Comparison of ENCODE assay signal across 20 cellular contexts in genomic region chr4:184369871-184370270, GRCh38.
A peak's percentile ranks its signal among the peaks of the same experiment; 100 is the strongest.
DNase-seq lines count a peak whose midpoint lies in the region; ATAC-seq, FAIRE-seq and TF ChIP-seq lines count a peak whose summit lies in the region.
"Had no signal": no experiment of that assay in that cellular context is flagged by ENCODE, and none has a peak within 500 bp of the region (broad histone marks: within the 10 kb centered on the region; RNA-seq: fewer than 3 reads in every experiment).

No MANE protein-coding gene starts in this region.

- no peaks in the 10 kb centered on the region for H4K20me1 ChIP-seq in HepG2 (ENCODE audit: insufficient read depth, low read length)

- no peak for TF ChIP-seq RAD21 in HepG2 (CRISPR knock-in tag; IDR thresholded peaks at IDR 0.05)

- WGBS in right lobe of liver (ENCODE audit: insufficient coverage, low coverage, low lambda C conversion rate, missing lambda C conversion rate), result 64% methylated on average over 3 of the region's 3 CpGs
- WGBS in HepG2 (ENCODE audit: low lambda C conversion rate), result 91% methylated on average over 3 of the region's 3 CpGs

- peak overlapping the region in 2 of 3 donors; percentile 56 to 77 for H3K27ac ChIP-seq in right lobe of liver
- H3K27ac ChIP-seq in HepG2 (ENCODE audit: extremely low read length, insufficient read depth, low read length), result no peak overlapping the region
- H3K27ac ChIP-seq: 22Rv1 had no signal

- H3K27me3 ChIP-seq in right lobe of liver (no peaks in the 10 kb centered on the region), HepG2 (ENCODE audit: control insufficient read depth in 1 of 2, insufficient read depth in 2 of 2, low read length in 2 of 2) (no peaks in the 10 kb centered on the region)

- DNase-seq in right lobe of liver, result no peak
- DNase-seq in HepG2 (ENCODE audit: low spot score), result no peak
- DNase-seq in central memory CD8-positive, alpha-beta T cell (ENCODE audit: low spot score in 2 of 2), result no peak
- DNase-seq in osteocyte (ENCODE audit: extremely low spot score, unreplicated experiment), result no peak
- DNase-seq in HuH-7.5 (ENCODE audit: low spot score), result no peak
- DNase-seq in kidney tubule cell (ENCODE audit: low spot score), result no peak
- no peak for DNase-seq in A172 (ENCODE audit: low spot score)
- DNase-seq: DMS79 treated with DMSO at 0.1 percent for 48 hours, H9, NCI-H1105 treated with DMSO at 0.1 percent for 48 hours, NCI-H1694 treated with DMSO at 0.1 percent for 48 hours, NCI-H2107, NCI-H226, NCI-H524 treated with DMSO at 0.1 percent for 48 hours had no signal

- no peaks in the 10 kb centered on the region for H3K79me2 ChIP-seq in HepG2 (ENCODE audit: insufficient read depth, low read length)

- H3K4me1 ChIP-seq in right lobe of liver, result peaks cover 0 to 11% (median 3%) of the 10 kb centered on the region in 4 donors
- peaks cover 23% of the 10 kb centered on the region for H3K4me1 ChIP-seq in HepG2 (ENCODE audit: insufficient read depth, low read length)

- no TSS peak for BruUV-seq in HepG2 (replicated peaks; lab: Mats Ljungman, UMichigan)

- no peak for TF ChIP-seq POLR2A in right lobe of liver (IDR thresholded peaks at IDR 0.05)
- TF ChIP-seq POLR2A in HepG2 (IDR thresholded peaks at IDR 0.05; ENCODE audit: insufficient read depth in 1 of 2, low read depth in 2 of 2, low read length in 2 of 2), result no peak

- H3K4me2 ChIP-seq in HepG2 (ENCODE audit: low read depth, low read length), result no peak overlapping the region

- H3K4me3 ChIP-seq in right lobe of liver (no peak overlapping the region), HepG2 (replicated peaks in 1 of 3; ENCODE audit: insufficient read depth in 1 of 3, low read depth in 2 of 3, low read length in 3 of 3) (no peak overlapping the region)
- H3K4me3 ChIP-seq: GM12878 had no signal

- H3K27ac Mint-ChIP-seq in central memory CD8-positive, alpha-beta T cell (ENCODE audit: low read depth), result peak overlapping the region; percentile 39
- peak overlapping the region; percentile 76 for H3K27ac Mint-ChIP-seq in osteocyte (ENCODE audit: unreplicated experiment)

- H3K4me3 Mint-ChIP-seq in central memory CD8-positive, alpha-beta T cell, result no peak overlapping the region
- H3K4me3 Mint-ChIP-seq in osteocyte (ENCODE audit: unreplicated experiment), result no peak overlapping the region
- H3K4me3 Mint-ChIP-seq: H9 had no signal

- intact Hi-C loops in right lobe of liver (cut with DNase I) (no loop called here), HepG2 (cut with micrococcal nuclease; ENCODE audit: unreplicated experiment) (no loop called here)

- peaks cover 4% of the 10 kb centered on the region for H3K4me1 Mint-ChIP-seq in central memory CD8-positive, alpha-beta T cell
- H3K4me1 Mint-ChIP-seq in osteocyte (ENCODE audit: unreplicated experiment), result peaks cover 12% of the 10 kb centered on the region

- in situ Hi-C loops in HepG2 (cut with HindIII; ENCODE audit: extremely low pct_ligation_motif_present, low pct_unique_long_range_greater_than_20kb), result no loop called here

- H3K36me3 ChIP-seq in right lobe of liver (no peaks in the 10 kb centered on the region), HepG2 (replicated peaks in 1 of 2; ENCODE audit: control insufficient read depth in 1 of 2, insufficient read depth in 2 of 2, low read length in 2 of 2) (no peaks in the 10 kb centered on the region)

- POLR2A ChIA-PET in HepG2 (lab: Yijun Ruan, JAX), result no interaction called here

- no peak for TF ChIP-seq CTCF in right lobe of liver (IDR thresholded peaks at IDR 0.05)
- TF ChIP-seq CTCF in HepG2 (CRISPR knock-in tag; IDR thresholded peaks at IDR 0.05), result no peak
- no peak for TF ChIP-seq CTCF in osteocyte (IDR thresholded peaks at IDR 0.05)

- no peak for FAIRE-seq in HepG2 (lab: Jason Lieb, UNC)
- FAIRE-seq: G401.6, GM12878, GM18507, HTR-8/SVneo had no signal

- H3K36me3 Mint-ChIP-seq in central memory CD8-positive, alpha-beta T cell (ENCODE audit: insufficient read depth), result peaks cover 4% of the 10 kb centered on the region
- H3K36me3 Mint-ChIP-seq in osteocyte (ENCODE audit: unreplicated experiment), result no peaks in the 10 kb centered on the region

- ATAC-seq in right lobe of liver (no peak), HepG2 (no peak), HG03135 (IDR thresholded peaks at IDR 0.05; ENCODE audit: unreplicated experiment) (no peak)
- ATAC-seq in central memory CD8-positive, alpha-beta T cell (replicated peaks; ENCODE audit: extremely low read depth, poor library complexity, severe bottlenecking), result no peak
- ATAC-seq: GM12878 had no signal

- CTCF ChIA-PET in HepG2 (lab: Yijun Ruan, JAX; ENCODE audit: low intra/inter-chr PET ratio, low total read pairs), result no interaction called here

- no peaks in the 10 kb centered on the region for H3K27me3 Mint-ChIP-seq in central memory CD8-positive, alpha-beta T cell
- no peaks in the 10 kb centered on the region for H3K27me3 Mint-ChIP-seq in osteocyte (ENCODE audit: unreplicated experiment)

- no peak overlapping the region for H2AFZ ChIP-seq in HepG2 (ENCODE audit: low read length)

- H3K9me3 Mint-ChIP-seq in central memory CD8-positive, alpha-beta T cell, result no peaks in the 10 kb centered on the region
- no peaks in the 10 kb centered on the region for H3K9me3 Mint-ChIP-seq in osteocyte (ENCODE audit: unreplicated experiment)
- H3K9me3 Mint-ChIP-seq: H9 had no signal

- TF ChIP-seq EP300 in HepG2 (IDR thresholded peaks at IDR 0.05; ENCODE audit: low read depth in 2 of 2, low read length in 2 of 2), result no peak
- TF ChIP-seq EP300 in HepG2 (CRISPR knock-in tag; IDR thresholded peaks at IDR 0.05; ENCODE audit: borderline replicate concordance), result no peak

- H3K9ac ChIP-seq in HepG2 (ENCODE audit: insufficient read depth, low read depth, low read length), result no peak overlapping the region

- H3K9me3 ChIP-seq in right lobe of liver, result no peaks in the 10 kb centered on the region
- H3K9me3 ChIP-seq in HepG2 (ENCODE audit: low read length), result no peaks in the 10 kb centered on the region

TF ChIP-seq in HepG2, 621 proteins besides CTCF, POLR2A, EP300 and RAD21:
- no peak for TF ChIP-seq NFE2L1 (CRISPR knock-in tag; IDR thresholded peaks at IDR 0.05; ENCODE audit: borderline replicate concordance)
- no peak for TF ChIP-seq ZNF44 (CRISPR knock-in tag; IDR thresholded peaks at IDR 0.05)
- TF ChIP-seq ZSCAN21 (CRISPR knock-in tag; IDR thresholded peaks at IDR 0.05; ENCODE audit: borderline replicate concordance), result no peak
- TF ChIP-seq, protein P1, sequence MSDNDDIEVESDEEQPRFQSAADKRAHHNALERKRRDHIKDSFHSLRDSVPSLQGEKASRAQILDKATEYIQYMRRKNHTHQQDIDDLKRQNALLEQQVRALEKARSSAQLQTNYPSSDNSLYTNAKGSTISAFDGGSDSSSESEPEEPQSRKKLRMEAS (IDR thresholded peaks at IDR 0.05), result no peak
- TF ChIP-seq FOXM1 (CRISPR knock-in tag; IDR thresholded peaks at IDR 0.05), result no peak
- no peak for TF ChIP-seq ZNF543 (CRISPR knock-in tag; IDR thresholded peaks at IDR 0.05)
- TF ChIP-seq ZNF883 (CRISPR knock-in tag; IDR thresholded peaks at IDR 0.05; ENCODE audit: not compliant biosample characterization), result no peak
- TF ChIP-seq NR1H2 (CRISPR knock-in tag; IDR thresholded peaks at IDR 0.05; ENCODE audit: borderline replicate concordance, low read depth), result no peak
- TF ChIP-seq, protein P2, sequence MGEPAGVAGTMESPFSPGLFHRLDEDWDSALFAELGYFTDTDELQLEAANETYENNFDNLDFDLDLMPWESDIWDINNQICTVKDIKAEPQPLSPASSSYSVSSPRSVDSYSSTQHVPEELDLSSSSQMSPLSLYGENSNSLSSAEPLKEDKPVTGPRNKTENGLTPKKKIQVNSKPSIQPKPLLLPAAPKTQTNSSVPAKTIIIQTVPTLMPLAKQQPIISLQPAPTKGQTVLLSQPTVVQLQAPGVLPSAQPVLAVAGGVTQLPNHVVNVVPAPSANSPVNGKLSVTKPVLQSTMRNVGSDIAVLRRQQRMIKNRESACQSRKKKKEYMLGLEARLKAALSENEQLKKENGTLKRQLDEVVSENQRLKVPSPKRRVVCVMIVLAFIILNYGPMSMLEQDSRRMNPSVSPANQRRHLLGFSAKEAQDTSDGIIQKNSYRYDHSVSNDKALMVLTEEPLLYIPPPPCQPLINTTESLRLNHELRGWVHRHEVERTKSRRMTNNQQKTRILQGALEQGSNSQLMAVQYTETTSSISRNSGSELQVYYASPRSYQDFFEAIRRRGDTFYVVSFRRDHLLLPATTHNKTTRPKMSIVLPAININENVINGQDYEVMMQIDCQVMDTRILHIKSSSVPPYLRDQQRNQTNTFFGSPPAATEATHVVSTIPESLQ (CRISPR knock-in tag; conservative IDR thresholded peaks at IDR 0.05), result no peak
- no peak for TF ChIP-seq SP140L (CRISPR knock-in tag; IDR thresholded peaks at IDR 0.05; ENCODE audit: borderline replicate concordance)
- no peak for TF ChIP-seq SYNCRIP (IDR thresholded peaks at IDR 0.05; ENCODE audit: insufficient read depth, low read depth, low read length)
- TF ChIP-seq ZNF550 (CRISPR knock-in tag; IDR thresholded peaks at IDR 0.05; ENCODE audit: borderline replicate concordance), result no peak
TF ChIP-seq in HepG2: peak in this region for 0.
